22 cellular contexts compared by ENCODE assay signal in genomic region chr18:46239998-46240397, GRCh38.
"Had no signal": no experiment of that assay in that cellular context is flagged by ENCODE, and none has a peak within 500 bp of the region (broad histone marks: within the 10 kb centered on the region; RNA-seq: fewer than 3 reads in every experiment).

No MANE protein-coding gene starts in this region.

- H3K27ac Mint-ChIP-seq: activated CD8-positive, alpha-beta T cell treated with anti-CD3 and anti-CD28 coated beads, Interleukin-2, amount 10 ng/mL, durations not matched to agents 7 days and 5 days; natural killer cell treated with Interleukin-12 subunit alpha and Interleukin-12 subunit beta and Interleukin-15 and Interleukin-18, amount 100 ng/mL, for 72 hours; T-helper 2 cell treated with Interferon-gamma antibody and Interleukin-4, amounts not matched to agents 5 μg/mL and 100 μg/mL, for 36 hours had no signal

- ATAC-seq: activated CD8-positive, alpha-beta T cell treated with anti-CD3 and anti-CD28 coated beads, Interleukin-2, amount 10 ng/mL, durations not matched to agents 7 days and 5 days; gastroesophageal sphincter; heart right ventricle; natural killer cell treated with Interleukin-12 subunit alpha and Interleukin-12 subunit beta and Interleukin-15 and Interleukin-18, amount 100 ng/mL, for 72 hours had no signal

- H3K9me3 Mint-ChIP-seq: activated T-cell treated with anti-CD3 and anti-CD28 coated beads, Interleukin-2, amount 50 U/mL, for 24 hours; immature natural killer cell; natural killer cell treated with Interleukin-12 subunit alpha and Interleukin-12 subunit beta and Interleukin-15 and Interleukin-18, amount 100 ng/mL, for 72 hours; stimulated activated naive CD8-positive, alpha-beta T cell treated with anti-CD3 and anti-CD28 coated beads, Interleukin-15, Interleukin-2, amounts not matched to agents 100 ng/mL and 50 ng/mL, for 24 hours; T-helper 2 cell treated with Interferon-gamma antibody and Interleukin-4, amounts not matched to agents 5 μg/mL and 100 μg/mL, for 36 hours had no signal

- H3K36me3 Mint-ChIP-seq: natural killer cell treated with Interleukin-12 subunit alpha and Interleukin-12 subunit beta and Interleukin-15 and Interleukin-18, amount 100 ng/mL, for 72 hours had no signal

- H3K36me3 ChIP-seq: gastroesophageal sphincter, left ventricle myocardium inferior, upper lobe of left lung had no signal

- H3K4me1 ChIP-seq: upper lobe of left lung had no signal

- DNase-seq: activated CD4-positive, alpha-beta T cell treated with anti-CD3 and anti-CD28 coated beads for 48 hours; activated CD8-positive, alpha-beta T cell treated with anti-CD3 and anti-CD28 coated beads, Interleukin-2, amount 10 ng/mL, durations not matched to agents 7 days and 5 days; activated naive CD4-positive, alpha-beta T cell treated with anti-CD3 and anti-CD28 coated beads, Interleukin-2, amount 50 U/mL, for 16 hours; activated T-cell treated with anti-CD3 and anti-CD28 coated beads, Interleukin-2, amount 50 U/mL, for 24 hours; aorta; cerebellar nuclear complex; effector CD4-positive, alpha-beta T cell; heart right ventricle; immature natural killer cell; kidney glomerular epithelial cell; left ventricle myocardium inferior; mammary epithelial cell; occipital lobe; retina; stimulated activated CD4-positive, alpha-beta T cell treated with anti-CD3 and anti-CD28 coated beads, Interleukin-1b, Interleukin-23, amount 100 ng/mL, for 48 hours; upper lobe of left lung had no signal

- H3K27ac ChIP-seq: esophagus muscularis mucosa, gastroesophageal sphincter, heart right ventricle, left ventricle myocardium inferior, SK-N-MC, upper lobe of left lung had no signal

- H3K9me3 ChIP-seq: esophagus muscularis mucosa, gastroesophageal sphincter, heart right ventricle, left ventricle myocardium inferior, upper lobe of left lung had no signal

- H3K4me3 Mint-ChIP-seq: activated CD8-positive, alpha-beta T cell treated with anti-CD3 and anti-CD28 coated beads, Interleukin-2, amount 10 ng/mL, durations not matched to agents 7 days and 5 days; activated T-cell treated with anti-CD3 and anti-CD28 coated beads, Interleukin-2, amount 50 U/mL, for 24 hours; immature natural killer cell; natural killer cell treated with Interleukin-12 subunit alpha and Interleukin-12 subunit beta and Interleukin-15 and Interleukin-18, amount 100 ng/mL, for 72 hours; stimulated activated naive CD8-positive, alpha-beta T cell treated with anti-CD3 and anti-CD28 coated beads, Interleukin-15, Interleukin-2, amounts not matched to agents 100 ng/mL and 50 ng/mL, for 24 hours; T-helper 2 cell treated with Interferon-gamma antibody and Interleukin-4, amounts not matched to agents 5 μg/mL and 100 μg/mL, for 36 hours had no signal

- H3K27me3 Mint-ChIP-seq: activated T-cell treated with anti-CD3 and anti-CD28 coated beads, Interleukin-2, amount 50 U/mL, for 24 hours; natural killer cell treated with Interleukin-12 subunit alpha and Interleukin-12 subunit beta and Interleukin-15 and Interleukin-18, amount 100 ng/mL, for 72 hours; stimulated activated naive CD8-positive, alpha-beta T cell treated with anti-CD3 and anti-CD28 coated beads, Interleukin-15, Interleukin-2, amounts not matched to agents 100 ng/mL and 50 ng/mL, for 24 hours had no signal

- H3K27me3 ChIP-seq: esophagus muscularis mucosa, gastroesophageal sphincter, heart right ventricle, upper lobe of left lung had no signal

- H3K4me3 ChIP-seq: esophagus muscularis mucosa, gastroesophageal sphincter, heart right ventricle, left ventricle myocardium inferior, SK-N-MC, upper lobe of left lung had no signal
